8 cellular contexts compared by ENCODE assay signal in the genomic region with DNA sequence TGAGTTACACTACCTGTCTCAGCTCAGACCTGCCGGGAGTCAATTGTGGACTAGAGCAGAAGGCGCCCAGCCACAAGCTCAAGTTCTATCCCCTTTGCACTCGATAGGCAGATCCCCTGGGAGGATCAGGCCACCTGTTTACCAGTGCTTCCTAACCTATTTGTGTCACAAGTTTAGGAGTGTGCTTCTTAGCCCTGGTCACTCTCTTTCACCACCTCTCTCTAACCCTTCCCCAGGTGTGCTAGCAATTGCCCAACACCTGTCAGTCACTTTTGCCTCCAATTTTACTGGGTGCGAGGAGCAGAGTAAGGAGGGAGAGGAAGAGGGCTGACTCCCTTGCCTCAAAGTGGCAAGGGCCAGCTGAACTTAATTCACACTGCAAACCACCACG. TPM values are rescaled to one million over a fixed set of nuclear protein-coding genes. Genes with fewer than 3 reads are reported as not detected.
DNase-seq lines count a peak whose midpoint lies in the region; ATAC-seq and TF ChIP-seq lines count a peak whose summit lies in the region.

No MANE protein-coding gene starts in this region.

- peaks cover 21% of the 10 kb centered on the region for H4K20me1 ChIP-seq in OCI-LY7 (ENCODE audit: insufficient read depth, low read length)

- peak overlapping the region; percentile 92 to 99 (median 94) for H3K4me3 Mint-ChIP-seq in CD4-positive, CD25-positive, alpha-beta regulatory T cell

- H3K4me1 Mint-ChIP-seq in CD4-positive, CD25-positive, alpha-beta regulatory T cell = peaks cover 23 to 56% (median 40%) of the 10 kb centered on the region in 4 donors

- TF ChIP-seq CTCF in OCI-LY7 (conservative IDR thresholded peaks at IDR 0.05; ENCODE audit: low read length) = no peak

- H3K27ac Mint-ChIP-seq in CD4-positive, CD25-positive, alpha-beta regulatory T cell = peak overlapping the region; percentile 82 to 95 (median 86)

- peak overlapping the region; percentile 87 for H3K4me3 ChIP-seq in CD4-positive, CD25-positive, alpha-beta regulatory T cell (ENCODE audit: low read depth, low read length)
- H3K4me3 ChIP-seq in OCI-LY7 (ENCODE audit: low read depth, low read length, poor library complexity, severe bottlenecking) = peak overlapping the region; percentile 84
- peak overlapping the region; percentile 80 for H3K4me3 ChIP-seq in endocrine pancreas (ENCODE audit: control insufficient read depth, insufficient read depth, low read length)
- peak overlapping the region; percentile 81 for H3K4me3 ChIP-seq in neuron (ENCODE audit: low read length)

- H2AFZ ChIP-seq in OCI-LY7 (ENCODE audit: low read length) (peak overlapping the region; percentile 96), neuron (ENCODE audit: low read depth, low read length) (peak overlapping the region; percentile 95)

- BruUV-seq in OCI-LY7 (replicated peaks; lab: Mats Ljungman, UMichigan) = TSS peak; percentile 83

- no peaks in the 10 kb centered on the region for H3K9me3 ChIP-seq in CD4-positive, CD25-positive, alpha-beta regulatory T cell (ENCODE audit: control insufficient read depth in 2 of 2, low read length in 2 of 2)
- H3K9me3 ChIP-seq in OCI-LY7 (ENCODE audit: low read length) = no peaks in the 10 kb centered on the region
- H3K9me3 ChIP-seq in endocrine pancreas (ENCODE audit: control insufficient read depth, low read length) = no peaks in the 10 kb centered on the region
- H3K9me3 ChIP-seq in neuron (ENCODE audit: low read length) = no peaks in the 10 kb centered on the region

- H3K36me3 ChIP-seq in CD4-positive, CD25-positive, alpha-beta regulatory T cell (ENCODE audit: control insufficient read depth, insufficient read depth, low read length) = peaks cover 6% of the 10 kb centered on the region
- peaks cover 21% of the 10 kb centered on the region for H3K36me3 ChIP-seq in OCI-LY7 (ENCODE audit: insufficient read depth, low read length)
- H3K36me3 ChIP-seq in endocrine pancreas (ENCODE audit: control insufficient read depth, insufficient read depth, low read length) = no peaks in the 10 kb centered on the region
- peaks cover 6% of the 10 kb centered on the region for H3K36me3 ChIP-seq in neuron (ENCODE audit: insufficient read depth, low read length)

- H3K36me3 Mint-ChIP-seq in CD4-positive, CD25-positive, alpha-beta regulatory T cell = peaks cover 13% of the 10 kb centered on the region

- peak overlapping the region; percentile 93 for H3K4me2 ChIP-seq in OCI-LY7 (ENCODE audit: low read length)

- no peaks in the 10 kb centered on the region for H3K9me2 ChIP-seq in OCI-LY7 (ENCODE audit: insufficient read depth, low read length)

- CTCF ChIA-PET in OCI-LY7 (lab: Charles Lee; ENCODE audit: unreplicated experiment) = interaction anchor here (1.9 kb wide), 1 partner anchor 74 kb away, joined by 4 read pairs; no protein-coding TSS in a partner anchor

- H3K9ac ChIP-seq in endocrine pancreas (ENCODE audit: control insufficient read depth, insufficient read depth, low read length) = peak overlapping the region; percentile 82

- peak in 1 of 3 donors; percentile 6 for DNase-seq in CD4-positive, CD25-positive, alpha-beta regulatory T cell
- peak; percentile 56 for DNase-seq in OCI-LY7 (ENCODE audit: low spot score)
- DNase-seq in cerebellar cortex (ENCODE audit: low spot score) = no peak
- DNase-seq in globus pallidus (ENCODE audit: low spot score) = no peak

- H3K4me1 ChIP-seq in CD4-positive, CD25-positive, alpha-beta regulatory T cell (ENCODE audit: control insufficient read depth, insufficient read depth, low read length, poor library complexity, severe bottlenecking) = peaks cover 38% of the 10 kb centered on the region
- H3K4me1 ChIP-seq in OCI-LY7 (ENCODE audit: insufficient read depth, low read length, poor library complexity, severe bottlenecking) = peaks cover 29% of the 10 kb centered on the region
- H3K4me1 ChIP-seq in endocrine pancreas (ENCODE audit: control insufficient read depth, insufficient read depth, low read length) = peaks cover 20% of the 10 kb centered on the region
- H3K4me1 ChIP-seq in neuron (ENCODE audit: insufficient read depth, low read length) = peaks cover 28% of the 10 kb centered on the region

- H3K9me3 Mint-ChIP-seq in CD4-positive, CD25-positive, alpha-beta regulatory T cell = peaks cover 0 to 3% (median 0%) of the 10 kb centered on the region in 7 donors

- H3K27me3 Mint-ChIP-seq in CD4-positive, CD25-positive, alpha-beta regulatory T cell = peaks cover 12% of the 10 kb centered on the region

- H3K27me3 ChIP-seq in CD4-positive, CD25-positive, alpha-beta regulatory T cell (ENCODE audit: control insufficient read depth, insufficient read depth, low read length) = no peaks in the 10 kb centered on the region
- H3K27me3 ChIP-seq in endocrine pancreas (ENCODE audit: control insufficient read depth, insufficient read depth, low read length) = no peaks in the 10 kb centered on the region
- peaks cover 6% of the 10 kb centered on the region for H3K27me3 ChIP-seq in neuron (ENCODE audit: insufficient read depth, low read length)

- H3K79me2 ChIP-seq in OCI-LY7 (ENCODE audit: insufficient read depth, low read depth, low read length) = peaks cover 39% of the 10 kb centered on the region

- POLR2A ChIA-PET in OCI-LY7 (lab: Charles Lee) = interaction anchor here (0.8 to 1.5 kb wide), 7 partner anchors 9 to 811 kb away, joined by 3 to 6 read pairs (median 3); partner anchors contain the start of genes AP5M1 and EXOC5

- peak overlapping the region; percentile 86 for H3K27ac ChIP-seq in CD4-positive, CD25-positive, alpha-beta regulatory T cell (ENCODE audit: insufficient read depth, low read length, poor library complexity, severe bottlenecking)
- peak overlapping the region; percentile 63 for H3K27ac ChIP-seq in OCI-LY7 (ENCODE audit: low read depth, low read length, poor library complexity, severe bottlenecking)

- intact Hi-C loops in OCI-LY7 (cut with micrococcal nuclease; ENCODE audit: unreplicated experiment) = loop anchor here (2.0 to 5.0 kb wide), 5 partner anchors 93 to 1807 kb away; partner anchors contain the start of genes ACTR10, AP5M1, EXOC5 and KTN1

- ATAC-seq in CD4-positive, CD25-positive, alpha-beta regulatory T cell (ENCODE audit: low read depth in 2 of 2) = no peak
- ATAC-seq in GM21515 (IDR thresholded peaks at IDR 0.05; ENCODE audit: unreplicated experiment) = peak; percentile 3
- ATAC-seq in GM21825 (IDR thresholded peaks at IDR 0.05; ENCODE audit: unreplicated experiment) = no peak

RNA-seq across cellular contexts. Expression of gene NAA30, which starts 0.7 kb away (rescaled TPM):
- 17.1 TPM for total RNA-seq in CD4-positive, CD25-positive, alpha-beta regulatory T cell
- polyA plus RNA-seq in CD4-positive, CD25-positive, alpha-beta regulatory T cell = 10 to 100 TPM; 12.6 to 15.7 (median 13.8) TPM
- 7.3 and 7.4 TPM in 2 replicates for total RNA-seq in OCI-LY7 (2014; rRNA removed; shearing (Covaris generic))
- total RNA-seq in OCI-LY7 (2022) = 15.0 and 18.1 TPM in 2 replicates
